ENCODE assay signal across 34 cellular contexts in genomic region chr14:85959063-85959462, GRCh38.
DNase-seq lines count a peak whose midpoint lies in the region; ATAC-seq, FAIRE-seq and TF ChIP-seq lines count a peak whose summit lies in the region.
"Had no signal": no experiment of that assay in that cellular context is flagged by ENCODE, and none has a peak within 500 bp of the region (broad histone marks: within the 10 kb centered on the region; RNA-seq: fewer than 3 reads in every experiment).

No MANE protein-coding gene starts in this region.

- no peak overlapping the region for H4K8ac ChIP-seq in IMR-90 (ENCODE audit: low read depth in 2 of 2, low read length in 2 of 2)

- H3K4ac ChIP-seq in IMR-90 (ENCODE audit: low read depth, low read length) = no peak overlapping the region

- H3K14ac ChIP-seq in IMR-90 (replicated peaks; ENCODE audit: low read depth, low read length) = no peak overlapping the region

- no peak overlapping the region for H4K5ac ChIP-seq in IMR-90 (ENCODE audit: low read depth, low read length)

- TF ChIP-seq POLR2A in HepG2 (IDR thresholded peaks at IDR 0.05; ENCODE audit: insufficient read depth in 1 of 2, low read depth in 2 of 2, low read length in 2 of 2) = no peak
- TF ChIP-seq POLR2A in right lobe of liver (IDR thresholded peaks at IDR 0.05) = no peak
- TF ChIP-seq POLR2A in A549 (IDR thresholded peaks at IDR 0.05; ENCODE audit: low read length) = no peak
- no peak for TF ChIP-seq POLR2A in IMR-90 (IDR thresholded peaks at IDR 0.05; ENCODE audit: low read depth, low read length)

- no peaks in the 10 kb centered on the region for H3K9me1 ChIP-seq in IMR-90 (ENCODE audit: insufficient read depth, low read length)

- no peak for FAIRE-seq in HepG2 (lab: Jason Lieb, UNC)
- no peak for FAIRE-seq in A549 (lab: Jason Lieb, UNC)
- FAIRE-seq in urothelium cell line (lab: Jason Lieb, UNC) = no peak
- FAIRE-seq: A204.1, D721Med had no signal

- no peak overlapping the region for H3K56ac ChIP-seq in IMR-90 (ENCODE audit: extremely low read depth, insufficient read depth, low read length)

- CTCF ChIA-PET in HepG2 (lab: Yijun Ruan, JAX; ENCODE audit: low intra/inter-chr PET ratio, low total read pairs) = no interaction called here
- CTCF ChIA-PET in A549 (lab: Yijun Ruan, JAX) = no interaction called here
- CTCF ChIA-PET in IMR-90 (lab: Yijun Ruan, JAX) = no interaction called here

- no peak overlapping the region for H4K91ac ChIP-seq in IMR-90 (ENCODE audit: insufficient read depth, low read depth, low read length)

- H2BK15ac ChIP-seq in IMR-90 (ENCODE audit: low read depth, low read length) = no peak overlapping the region

- no peak overlapping the region for H3K4me3 Mint-ChIP-seq in stimulated activated effector memory CD8-positive, alpha-beta T cell treated with anti-CD3 and anti-CD28 coated beads, Interleukin-12 subunit alpha, Interleukin-12 subunit beta, amount 100 ng/mL, for 72 hours
- H3K4me3 Mint-ChIP-seq: B cell; CD14-positive monocyte; CD4-positive, alpha-beta memory T cell; CD4-positive, alpha-beta T cell; CD4-positive, CD25-positive, alpha-beta regulatory T cell; CD8-positive, alpha-beta T cell had no signal

- H3K36me3 ChIP-seq in HepG2 (replicated peaks in 1 of 2; ENCODE audit: control insufficient read depth in 1 of 2, insufficient read depth in 2 of 2, low read length in 2 of 2) (no peaks in the 10 kb centered on the region), right lobe of liver (no peaks in the 10 kb centered on the region), IMR-90 (ENCODE audit: control insufficient read depth, insufficient read depth, low read length) (no peaks in the 10 kb centered on the region)
- H3K36me3 ChIP-seq: BE2C; BLaER1; BLaER1 treated with 17β-estradiol and CSF1 and Interleukin-3, amounts not matched to agents 10 nM and 100 nM had no signal

- BruUV-seq in HepG2 (replicated peaks; lab: Mats Ljungman, UMichigan) (no TSS peak), IMR-90 (replicated peaks; lab: Mats Ljungman, UMichigan) (no TSS peak)

- POLR2A ChIA-PET in HepG2 (lab: Yijun Ruan, JAX) = no interaction called here
- POLR2A ChIA-PET in A549 (lab: Yijun Ruan, JAX) = no interaction called here
- POLR2A ChIA-PET in IMR-90 (lab: Charles Lee; ENCODE audit: unreplicated experiment) = no interaction called here

- peaks cover 16% of the 10 kb centered on the region for H3K4me1 Mint-ChIP-seq in stimulated activated effector memory CD8-positive, alpha-beta T cell treated with anti-CD3 and anti-CD28 coated beads, Interleukin-12 subunit alpha, Interleukin-12 subunit beta, amount 100 ng/mL, for 72 hours

- H3K27ac ChIP-seq in HepG2 (ENCODE audit: extremely low read length, insufficient read depth, low read length) (no peak overlapping the region), right lobe of liver (no peak overlapping the region), A549 (no peak overlapping the region), IMR-90 (ENCODE audit: insufficient read depth, low read length) (no peak overlapping the region)
- H3K27ac ChIP-seq: 22Rv1; BLaER1; BLaER1 treated with 17β-estradiol and CSF1 and Interleukin-3, amounts not matched to agents 10 nM and 100 nM; C4-2B had no signal

- no peak overlapping the region for H3K9ac ChIP-seq in HepG2 (ENCODE audit: insufficient read depth, low read depth, low read length)
- no peak overlapping the region for H3K9ac ChIP-seq in IMR-90 (ENCODE audit: low read depth, low read length)
- H3K9ac ChIP-seq: BLaER1; BLaER1 treated with 17β-estradiol and CSF1 and Interleukin-3, amounts not matched to agents 10 nM and 100 nM had no signal

- H3K4me2 ChIP-seq in HepG2 (ENCODE audit: low read depth, low read length) (no peak overlapping the region), A549 (no peak overlapping the region), IMR-90 (ENCODE audit: low read depth, low read length) (no peak overlapping the region)
- H3K4me2 ChIP-seq: BLaER1; BLaER1 treated with 17β-estradiol and CSF1 and Interleukin-3, amounts not matched to agents 10 nM and 100 nM had no signal

- no peak overlapping the region for H3K23ac ChIP-seq in IMR-90 (ENCODE audit: low read depth, low read length)

- H2AK5ac ChIP-seq in IMR-90 (ENCODE audit: low read depth, low read length) = no peak overlapping the region

- TF ChIP-seq CTCF in HepG2 (CRISPR knock-in tag; IDR thresholded peaks at IDR 0.05) (no peak), right lobe of liver (IDR thresholded peaks at IDR 0.05) (no peak), A549 (IDR thresholded peaks at IDR 0.05) (no peak), IMR-90 (conservative IDR thresholded peaks at IDR 0.05; ENCODE audit: low read depth, low read length) (no peak)

- H2BK20ac ChIP-seq in IMR-90 (ENCODE audit: low read depth, low read length) = no peak overlapping the region

- TF ChIP-seq RAD21 in HepG2 (CRISPR knock-in tag; IDR thresholded peaks at IDR 0.05) (no peak), A549 (conservative IDR thresholded peaks at IDR 0.05 in 1 of 2, IDR thresholded peaks at IDR 0.05 in 1 of 2) (no peak), IMR-90 (IDR thresholded peaks at IDR 0.05; ENCODE audit: low read length) (no peak)

- intact Hi-C loops in HepG2 (cut with micrococcal nuclease; ENCODE audit: unreplicated experiment) (no loop called here), right lobe of liver (cut with DNase I) (no loop called here), IMR-90 (cut with micrococcal nuclease) (no loop called here)

- H3K27me3 ChIP-seq in HepG2 (ENCODE audit: control insufficient read depth in 1 of 2, insufficient read depth in 2 of 2, low read length in 2 of 2) (no peaks in the 10 kb centered on the region), right lobe of liver (no peaks in the 10 kb centered on the region), IMR-90 (ENCODE audit: control insufficient read depth, insufficient read depth, low read length) (no peaks in the 10 kb centered on the region)
- H3K27me3 ChIP-seq: BE2C; BLaER1; BLaER1 treated with 17β-estradiol and CSF1 and Interleukin-3, amounts not matched to agents 10 nM and 100 nM had no signal

- no peak overlapping the region for H3K27ac Mint-ChIP-seq in stimulated activated effector memory CD8-positive, alpha-beta T cell treated with anti-CD3 and anti-CD28 coated beads, Interleukin-12 subunit alpha, Interleukin-12 subunit beta, amount 100 ng/mL, for 72 hours
- H3K27ac Mint-ChIP-seq: B cell; CD4-positive, alpha-beta memory T cell; CD4-positive, alpha-beta T cell; CD4-positive, CD25-positive, alpha-beta regulatory T cell; CD8-positive, alpha-beta T cell had no signal

- H3K9me3 ChIP-seq in HepG2 (ENCODE audit: low read length) = peaks cover 67% of the 10 kb centered on the region
- no peaks in the 10 kb centered on the region for H3K9me3 ChIP-seq in right lobe of liver
- H3K9me3 ChIP-seq in A549 = no peaks in the 10 kb centered on the region
- H3K9me3 ChIP-seq in IMR-90 (ENCODE audit: control insufficient read depth, insufficient read depth, low read length) = no peaks in the 10 kb centered on the region
- H3K9me3 ChIP-seq: BE2C; BLaER1; BLaER1 treated with 17β-estradiol and CSF1 and Interleukin-3, amounts not matched to agents 10 nM and 100 nM; Caco-2 had no signal

- no peak overlapping the region for H2AK9ac ChIP-seq in IMR-90 (replicated peaks; ENCODE audit: low read depth, low read length, poor library complexity)

- no peaks in the 10 kb centered on the region for H3K4me1 ChIP-seq in HepG2 (ENCODE audit: insufficient read depth, low read length)
- no peaks in the 10 kb centered on the region for H3K4me1 ChIP-seq in right lobe of liver
- no peaks in the 10 kb centered on the region for H3K4me1 ChIP-seq in A549
- H3K4me1 ChIP-seq in IMR-90 (ENCODE audit: control insufficient read depth, insufficient read depth, low read length) = no peaks in the 10 kb centered on the region
- H3K4me1 ChIP-seq: BE2C, Caco-2 had no signal

- no peaks in the 10 kb centered on the region for H3K36me3 Mint-ChIP-seq in stimulated activated effector memory CD8-positive, alpha-beta T cell treated with anti-CD3 and anti-CD28 coated beads, Interleukin-12 subunit alpha, Interleukin-12 subunit beta, amount 100 ng/mL, for 72 hours

- ATAC-seq in HepG2 (no peak), right lobe of liver (no peak), A549 (no peak), IMR-90 (ENCODE audit: low read depth) (no peak)
- ATAC-seq in stimulated activated effector memory CD8-positive, alpha-beta T cell treated with anti-CD3 and anti-CD28 coated beads, Interleukin-12 subunit alpha, Interleukin-12 subunit beta, amount 100 ng/mL, for 72 hours = no peak
- ATAC-seq: CD8-positive, alpha-beta T cell had no signal

- H3K4me3 ChIP-seq in HepG2 (replicated peaks in 1 of 3; ENCODE audit: insufficient read depth in 1 of 3, low read depth in 2 of 3, low read length in 3 of 3) = no peak overlapping the region
- H3K4me3 ChIP-seq in right lobe of liver = no peak overlapping the region
- no peak overlapping the region for H3K4me3 ChIP-seq in A549
- no peak overlapping the region for H3K4me3 ChIP-seq in IMR-90 (ENCODE audit: insufficient read depth, low read depth, low read length)
- H3K4me3 ChIP-seq: BLaER1; BLaER1 treated with 17β-estradiol and CSF1 and Interleukin-3, amounts not matched to agents 10 nM and 100 nM had no signal

- H4K20me1 ChIP-seq in HepG2 (ENCODE audit: insufficient read depth, low read length) (no peaks in the 10 kb centered on the region), IMR-90 (ENCODE audit: insufficient read depth, low read length) (no peaks in the 10 kb centered on the region)
- H4K20me1 ChIP-seq: BLaER1; BLaER1 treated with 17β-estradiol and CSF1 and Interleukin-3, amounts not matched to agents 10 nM and 100 nM had no signal

- H2BK120ac ChIP-seq in IMR-90 (ENCODE audit: low read depth, low read length) = no peak overlapping the region

- DNase-seq in HepG2 (ENCODE audit: low spot score) (no peak), right lobe of liver (no peak), A549 (ENCODE audit: low read depth in 1 of 2, low spot score in 1 of 2) (no peak), IMR-90 (no peak), urothelium cell line (ENCODE audit: low spot score) (no peak)
- no peak for DNase-seq in stimulated activated effector memory CD8-positive, alpha-beta T cell treated with anti-CD3 and anti-CD28 coated beads, Interleukin-12 subunit alpha, Interleukin-12 subunit beta, amount 100 ng/mL, for 72 hours (ENCODE audit: low spot score in 2 of 2)
- DNase-seq: 8988T; ACHN; AML-193; BE2C; C1 segment of cervical spinal cord; Caco-2; Calu3; CD4-positive, alpha-beta memory T cell; CD4-positive, alpha-beta T cell; CD4-positive, CD25-positive, alpha-beta regulatory T cell; CD8-positive, alpha-beta memory T cell; CD8-positive, alpha-beta T cell; COR-L47; DMS 273 treated with DMSO at 0.1 percent for 48 hours; DMS153; DMS53; DMS79; DMS79 treated with DMSO at 0.1 percent for 48 hours; DND-41; EL had no signal

- no peak overlapping the region for H3K18ac ChIP-seq in IMR-90 (ENCODE audit: low read depth, low read length)

- dilution Hi-C loops in IMR-90 (cut with HindIII; ENCODE audit: low sequenced_read_pairs, unreplicated experiment) = no loop called here

- TF ChIP-seq EP300 in HepG2 (IDR thresholded peaks at IDR 0.05; ENCODE audit: low read depth in 2 of 2, low read length in 2 of 2) (no peak), HepG2 (CRISPR knock-in tag; IDR thresholded peaks at IDR 0.05; ENCODE audit: borderline replicate concordance) (no peak), A549 (IDR thresholded peaks at IDR 0.05) (no peak)

- H3K9me3 Mint-ChIP-seq in stimulated activated effector memory CD8-positive, alpha-beta T cell treated with anti-CD3 and anti-CD28 coated beads, Interleukin-12 subunit alpha, Interleukin-12 subunit beta, amount 100 ng/mL, for 72 hours = no peaks in the 10 kb centered on the region
- H3K9me3 Mint-ChIP-seq: CD4-positive, alpha-beta T cell; CD8-positive, alpha-beta memory T cell; CD8-positive, alpha-beta T cell had no signal

- in situ Hi-C loops in HepG2 (cut with HindIII; ENCODE audit: extremely low pct_ligation_motif_present, low pct_unique_long_range_greater_than_20kb) = no loop called here
- in situ Hi-C loops in IMR-90 (cut with MboI; ENCODE audit: low sequenced_read_pairs) = no loop called here

- H3K79me2 ChIP-seq in HepG2 (ENCODE audit: insufficient read depth, low read length) = no peaks in the 10 kb centered on the region

- no peak overlapping the region for H2BK5ac ChIP-seq in IMR-90 (ENCODE audit: low read depth, low read length, poor library complexity, severe bottlenecking)

- H2AFZ ChIP-seq in HepG2 (ENCODE audit: low read length) = no peak overlapping the region
- H2AFZ ChIP-seq in IMR-90 (replicated peaks; ENCODE audit: low read length, poor library complexity) = no peak overlapping the region

- 33% methylated on average over 3 of the region's 3 CpGs for whole genome bisulfite sequencing in HepG2 (ENCODE audit: low lambda C conversion rate)
- WGBS in right lobe of liver (ENCODE audit: insufficient coverage, low coverage, low lambda C conversion rate, missing lambda C conversion rate) = 71% methylated on average over 3 of the region's 3 CpGs
- WGBS in A549 (ENCODE audit: missing lambda C conversion rate) = 4% methylated on average over 3 of the region's 3 CpGs
- WGBS in IMR-90 (ENCODE audit: extremely low coverage in 2 of 2, insufficient read length in 1 of 2), 2 experiments = no CpG with 5 or more reads among the region's 3 CpGs

- H3K79me1 ChIP-seq in IMR-90 (ENCODE audit: low read depth in 1 of 2, low read length in 2 of 2) = no peaks in the 10 kb centered on the region

Comparison
In these comparisons a context has a peak if more than half of its experiments do, and no peak if none do; other contexts are left out.
1. Of the 38 proteins assayed by ChIP-seq in both HepG2 and A549: peak only in HepG2: none; only in A549: none; in both: MAFK; in neither: 37.